In genomic region chr15:50233192-50233736, GRCh38 we compare ENCODE assay signal across 1 cellular context.
TF ChIP-seq lines count a peak whose summit lies in the region.

No MANE protein-coding gene starts in this region.

TF ChIP-seq in HepG2, 621 proteins besides CTCF, POLR2A, EP300 and RAD21:
- TF ChIP-seq ZNF501 (CRISPR knock-in tag; IDR thresholded peaks at IDR 0.05) (no peak), DR1 (CRISPR knock-in tag; IDR thresholded peaks at IDR 0.05) (no peak), ZBTB21 (CRISPR knock-in tag; IDR thresholded peaks at IDR 0.05) (no peak), NONO (IDR thresholded peaks at IDR 0.05) (no peak), NONO (CRISPR knock-in tag; conservative IDR thresholded peaks at IDR 0.05) (no peak), ZEB1 (IDR thresholded peaks at IDR 0.05; ENCODE audit: insufficient replicate concordance, low read depth) (no peak), TMF1 (CRISPR knock-in tag; IDR thresholded peaks at IDR 0.05; ENCODE audit: low read depth) (no peak), ZNF629 (CRISPR knock-in tag; conservative IDR thresholded peaks at IDR 0.05) (peak; percentile 43; the same call in 1 of the 2 replicates), ZNF138 (CRISPR knock-in tag; IDR thresholded peaks at IDR 0.05; ENCODE audit: low read depth) (no peak), CHCHD3 (CRISPR knock-in tag; IDR thresholded peaks at IDR 0.05) (no peak)
